8 cellular contexts compared by ENCODE assay signal in genomic region chr12:12718853-12719252, GRCh38. TPM values are rescaled to one million over a fixed set of nuclear protein-coding genes. Genes with fewer than 3 reads are reported as not detected.
DNase-seq lines count a peak whose midpoint lies in the region; ATAC-seq and TF ChIP-seq lines count a peak whose summit lies in the region.

No MANE protein-coding gene starts in this region.

- H3K27ac ChIP-seq in BLaER1: peak overlapping the region; percentile 100
- peak overlapping the region; percentile 100 for H3K27ac ChIP-seq in HCT116 (ENCODE audit: low read depth, low read length)
- H3K27ac ChIP-seq in foreskin keratinocyte: peak overlapping the region; percentile 97

- no peak for TF ChIP-seq POLR2A in HCT116 (IDR thresholded peaks at IDR 0.05; ENCODE audit: borderline replicate concordance, extremely low read depth, insufficient read depth, insufficient read length)

- TF ChIP-seq CTCF in HCT116 (IDR thresholded peaks at IDR 0.05 in 2 of 3, conservative IDR thresholded peaks at IDR 0.05 in 1 of 3; ENCODE audit: borderline replicate concordance in 1 of 3, insufficient read depth in 1 of 3, low read depth in 2 of 3, low read length in 2 of 3) (no peak), foreskin keratinocyte (conservative IDR thresholded peaks at IDR 0.05) (no peak)

- BruUV-seq in HCT116 (replicated peaks; lab: Mats Ljungman, UMichigan): no TSS peak

- H3K4me3 ChIP-seq in BLaER1 (peak overlapping the region; percentile 96), HCT116 (replicated peaks in 1 of 2; ENCODE audit: low read depth in 1 of 2, low read length in 2 of 2) (peak overlapping the region; percentile 79 to 90), skeletal muscle cell (ENCODE audit: low read depth, low read length) (peak overlapping the region; percentile 69)

- H3K27me3 ChIP-seq in BLaER1: no peaks in the 10 kb centered on the region
- H3K27me3 ChIP-seq in HCT116 (ENCODE audit: insufficient read depth, low read length): no peaks in the 10 kb centered on the region
- no peaks in the 10 kb centered on the region for H3K27me3 ChIP-seq in foreskin keratinocyte

- peak overlapping the region; percentile 100 for H3K9ac ChIP-seq in BLaER1
- H3K9ac ChIP-seq in HCT116 (ENCODE audit: low read length): peak overlapping the region; percentile 92

- H4K20me1 ChIP-seq in BLaER1 (peaks cover 33% of the 10 kb centered on the region), HCT116 (ENCODE audit: insufficient read depth) (no peaks in the 10 kb centered on the region)

- ATAC-seq in HCT116 (no peak), foreskin keratinocyte (no peak)

- CTCF ChIA-PET in HCT116 (lab: Charles Lee): no interaction called here

- H3K79me2 ChIP-seq in HCT116 (ENCODE audit: insufficient read depth, low read length): peaks cover 65% of the 10 kb centered on the region

- peaks cover 29% of the 10 kb centered on the region for H3K4me1 ChIP-seq in BLaER1
- peaks cover 33 to 63% of the 10 kb centered on the region in 2 experiments for H3K4me1 ChIP-seq in HCT116 (ENCODE audit: control insufficient read depth in 1 of 2, insufficient read depth in 2 of 2, low read length in 2 of 2)
- H3K4me1 ChIP-seq in foreskin keratinocyte: peaks cover 35% of the 10 kb centered on the region

- TF ChIP-seq RAD21 in HCT116 (IDR thresholded peaks at IDR 0.05; ENCODE audit: low read depth): no peak

- POLR2A ChIA-PET in HCT116 (lab: Charles Lee): no interaction called here

- H3K9me3 ChIP-seq in BLaER1: no peaks in the 10 kb centered on the region
- no peaks in the 10 kb centered on the region for H3K9me3 ChIP-seq in HCT116 (ENCODE audit: control insufficient read depth in 1 of 2, insufficient read depth in 1 of 2, low read depth in 1 of 2, low read length in 2 of 2)

- H3K4me2 ChIP-seq in BLaER1: peak overlapping the region; percentile 95
- H3K4me2 ChIP-seq in HCT116 (ENCODE audit: low read length): peak overlapping the region; percentile 98

- no peak overlapping the region for H2AFZ ChIP-seq in HCT116 (ENCODE audit: low read depth, low read length, poor library complexity, severe bottlenecking)

- DNase-seq in HCT116 (ENCODE audit: low read depth, low spot score): no peak
- peak; percentile 19 for DNase-seq in activated CD4-positive, alpha-beta T cell treated with anti-CD3 and anti-CD28 coated beads, Interleukin-2, amount 50 U/mL, for 1 hour
- DNase-seq in foreskin keratinocyte: peak in 1 of 2 donors; percentile 42
- no peak for DNase-seq in skeletal muscle cell (ENCODE audit: low read depth)
- DNase-seq in C1 segment of cervical spinal cord (lab: John Stamatoyannopoulos, UW): no peak
- no peak for DNase-seq in central memory CD4-positive, alpha-beta T cell
- DNase-seq in NCI-H2171 treated with DMSO at 0.1 percent for 48 hours (lab: John Stamatoyannopoulos, UW): no peak

- RAD21 ChIA-PET in HCT116 (lab: Charles Lee; ENCODE audit: low non-redundant PET in 1 of 2, low total read pairs in 2 of 2, uncharacterized antibody in 2 of 2, unreplicated experiment in 2 of 2): no interaction called here

- intact Hi-C loops in HCT116 (cut with micrococcal nuclease): no loop called here

- H3K9me2 ChIP-seq in HCT116 (ENCODE audit: insufficient read depth): no peaks in the 10 kb centered on the region

- peaks cover 34% of the 10 kb centered on the region for H3K36me3 ChIP-seq in BLaER1
- H3K36me3 ChIP-seq in HCT116 (ENCODE audit: control insufficient read depth in 1 of 2, insufficient read depth in 2 of 2, low read length in 2 of 2): peaks cover 8 to 15% of the 10 kb centered on the region in 2 experiments

TF ChIP-seq in HCT116, 20 proteins besides CTCF, POLR2A, EP300 and RAD21:
- no peak for TF ChIP-seq JUND (IDR thresholded peaks at IDR 0.05)
- TF ChIP-seq EZH2phosphoT487 (IDR thresholded peaks at IDR 0.05; ENCODE audit: borderline replicate concordance): no peak
- TF ChIP-seq CBX3 (IDR thresholded peaks at IDR 0.05; ENCODE audit: low read depth): no peak
- TF ChIP-seq ZFX (IDR thresholded peaks at IDR 0.05): no peak
- TF ChIP-seq POLR2AphosphoS5 (IDR thresholded peaks at IDR 0.05; ENCODE audit: low read depth, low read length): no peak
- no peak for TF ChIP-seq EZH2 (IDR thresholded peaks at IDR 0.05)
- TF ChIP-seq ATF3 (IDR thresholded peaks at IDR 0.05): no peak
- no peak for TF ChIP-seq SRF (IDR thresholded peaks at IDR 0.05; ENCODE audit: low read depth)
- no peak for TF ChIP-seq CEBPB (IDR thresholded peaks at IDR 0.05; ENCODE audit: low read depth)
- TF ChIP-seq EGR1 (IDR thresholded peaks at IDR 0.05; ENCODE audit: low read depth): no peak
- no peak for TF ChIP-seq MAX (IDR thresholded peaks at IDR 0.05)
- no peak for TF ChIP-seq TCF7L2 (IDR thresholded peaks at IDR 0.05; ENCODE audit: borderline replicate concordance, extremely low read depth, insufficient read depth, insufficient read length)

RNA-seq across cellular contexts. Expression of gene CDKN1B, which starts 1.7 kb away (rescaled TPM):
- 33.1 TPM for total RNA-seq in HCT116 (2021; ENCODE audit: unreplicated experiment)
- polyA plus RNA-seq in HCT116 (2012): 13.9 and 17.1 TPM in 2 replicates
- total RNA-seq in foreskin keratinocyte: 14.0 and 15.6 TPM in 2 replicates
- polyA plus RNA-seq in foreskin keratinocyte: 7.3 and 9.1 TPM in 2 replicates

RNA-seq across cellular contexts. Expression of gene GPR19, which starts 22.9 kb away (rescaled TPM):
- 2.2 TPM for total RNA-seq in HCT116 (2021; ENCODE audit: unreplicated experiment)
- 1.3 and 1.6 TPM in 2 replicates for polyA plus RNA-seq in HCT116 (2012)
- 0.60 and 0.68 TPM in 2 replicates for total RNA-seq in foreskin keratinocyte
- 0.36 and 0.51 TPM in 2 replicates for polyA plus RNA-seq in foreskin keratinocyte
